In the genomic region with DNA sequence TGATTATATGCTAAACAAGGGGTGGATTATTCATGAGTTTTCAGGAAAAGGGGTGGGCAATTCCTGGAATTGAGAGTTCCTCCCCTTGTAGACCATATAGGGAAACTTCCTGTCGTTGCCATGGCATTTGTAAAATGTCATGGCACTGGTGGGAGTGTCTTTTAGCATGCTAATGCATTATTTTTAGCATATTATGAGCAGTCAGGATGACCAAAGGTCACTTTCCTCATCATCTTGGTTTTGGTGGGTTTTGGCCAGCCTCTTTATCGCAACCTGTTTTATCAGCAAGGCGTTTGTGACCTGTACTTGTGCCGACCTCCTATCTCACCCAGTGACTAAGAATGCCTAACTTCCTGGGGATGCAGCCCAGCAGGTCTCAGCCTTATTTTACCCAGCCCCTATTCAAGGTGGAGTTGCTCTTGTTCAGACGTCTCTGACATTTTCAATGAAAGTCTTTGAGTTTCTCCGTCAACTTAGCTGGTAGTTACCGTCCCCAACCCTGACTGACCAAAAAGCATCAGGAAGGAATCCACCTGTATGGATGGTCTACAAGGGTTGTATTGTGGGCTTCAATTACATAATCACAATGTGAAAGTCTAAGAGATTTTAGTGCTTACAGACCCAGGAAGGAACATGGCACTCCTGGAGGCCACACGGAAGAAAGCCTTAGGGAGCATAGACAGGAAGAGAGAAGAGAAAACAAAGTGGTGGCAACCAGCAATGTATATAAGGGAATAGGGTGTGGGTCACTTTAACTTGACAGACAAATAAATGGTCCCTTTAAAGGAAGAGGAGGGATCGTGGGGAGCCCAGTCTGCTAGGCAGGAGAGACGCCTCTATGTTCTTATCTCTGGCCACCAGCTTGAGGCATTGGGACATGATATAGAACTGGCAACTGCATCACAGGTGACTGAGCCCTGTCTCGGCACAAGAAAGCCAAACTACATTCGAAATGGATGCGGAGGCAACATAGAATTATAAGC, we compare ENCODE assay signal across 1 cellular context.
A peak's percentile ranks its signal among the peaks of the same experiment; 100 is the strongest.
TF ChIP-seq lines count a peak whose summit lies in the region.

No MANE protein-coding gene starts in this region.

TF ChIP-seq in HepG2, 621 proteins besides CTCF, POLR2A, EP300 and RAD21 (continued from another document):
- TF ChIP-seq, protein P1, sequence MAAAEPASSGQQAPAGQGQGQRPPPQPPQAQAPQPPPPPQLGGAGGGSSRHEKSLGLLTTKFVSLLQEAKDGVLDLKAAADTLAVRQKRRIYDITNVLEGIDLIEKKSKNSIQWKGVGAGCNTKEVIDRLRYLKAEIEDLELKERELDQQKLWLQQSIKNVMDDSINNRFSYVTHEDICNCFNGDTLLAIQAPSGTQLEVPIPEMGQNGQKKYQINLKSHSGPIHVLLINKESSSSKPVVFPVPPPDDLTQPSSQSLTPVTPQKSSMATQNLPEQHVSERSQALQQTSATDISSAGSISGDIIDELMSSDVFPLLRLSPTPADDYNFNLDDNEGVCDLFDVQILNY (CRISPR knock-in tag; conservative IDR thresholded peaks at IDR 0.05), result no peak
- TF ChIP-seq ZNF891 (CRISPR knock-in tag; IDR thresholded peaks at IDR 0.05) (no peak), ATF3 (CRISPR knock-in tag; IDR thresholded peaks at IDR 0.05) (no peak), SRF (IDR thresholded peaks at IDR 0.05; ENCODE audit: low read depth, low read length) (peak; percentile 33; the same call in 1 of the 2 replicates)
